Comparison of ENCODE assay signal across 27 cellular contexts in the genomic region with DNA sequence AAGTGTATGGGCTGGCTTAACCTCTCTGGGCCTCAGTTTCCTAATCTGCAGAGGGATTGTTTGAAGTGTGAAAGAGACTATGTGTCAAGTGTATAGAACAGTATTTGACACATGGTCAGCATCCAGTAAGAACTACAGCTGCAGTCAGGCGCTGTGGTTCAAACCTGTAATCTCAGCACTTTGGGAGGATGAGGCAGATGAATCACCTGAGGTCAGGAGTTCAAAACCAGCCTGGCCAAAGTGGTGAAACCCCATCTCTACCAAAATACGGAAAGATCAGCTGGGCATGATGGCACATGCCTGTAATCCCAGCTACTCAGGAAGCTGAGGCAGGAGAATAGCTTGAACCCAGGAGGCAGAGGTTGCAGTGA. TPM values are rescaled to one million over a fixed set of nuclear protein-coding genes. Genes with fewer than 3 reads are reported as not detected.
DNase-seq lines count a peak whose midpoint lies in the region; ATAC-seq and TF ChIP-seq lines count a peak whose summit lies in the region.
"Had no signal": no experiment of that assay in that cellular context is flagged by ENCODE, and none has a peak within 500 bp of the region (broad histone marks: within the 10 kb centered on the region; RNA-seq: fewer than 3 reads in every experiment).

No MANE protein-coding gene starts in this region.

- peak overlapping the region in 5 of 11 experiments; percentile 4 to 30 (median 18); a peak in 2 of 22 replicates for H3K9ac ChIP-seq in BLaER1 treated with 17β-estradiol and CSF1 and Interleukin-3, amounts not matched to agents 10 nM and 100 nM

- peaks cover 0 to 18% (median 9%) of the 10 kb centered on the region in 11 experiments; a peak in 17 of 22 replicates for H3K9me3 ChIP-seq in BLaER1 treated with 17β-estradiol and CSF1 and Interleukin-3, amounts not matched to agents 10 nM and 100 nM (replicated peaks in 1 of 11)
- no peaks in the 10 kb centered on the region for H3K9me3 ChIP-seq in RWPE2 (ENCODE audit: severe bottlenecking)
- H3K9me3 ChIP-seq: A549, left lung, thyroid gland, vagina had no signal

- peaks cover 36 to 76% (median 71%) of the 10 kb centered on the region in 10 experiments for H3K4me1 ChIP-seq in BLaER1 treated with 17β-estradiol and CSF1 and Interleukin-3, amounts not matched to agents 10 nM and 100 nM
- H3K4me1 ChIP-seq in RWPE2 (ENCODE audit: insufficient read depth, poor library complexity, severe bottlenecking) = no peaks in the 10 kb centered on the region

- H3K4me2 ChIP-seq in BLaER1 treated with 17β-estradiol and CSF1 and Interleukin-3, amounts not matched to agents 10 nM and 100 nM = peak overlapping the region; percentile 14 to 87 (median 80); a peak in 20 of 22 replicates
- H3K4me2 ChIP-seq: A549 had no signal

- H3K36me3 ChIP-seq in BLaER1 treated with 17β-estradiol and CSF1 and Interleukin-3, amounts not matched to agents 10 nM and 100 nM = no peaks in the 10 kb centered on the region
- H3K36me3 ChIP-seq in RWPE2 (ENCODE audit: low read depth) = no peaks in the 10 kb centered on the region
- H3K36me3 ChIP-seq: left lung, thyroid gland, vagina had no signal

- H3K4me3 Mint-ChIP-seq in activated CD4-positive, alpha-beta T cell treated with anti-CD3 and anti-CD28 coated beads, Interleukin-2, amount 10 ng/mL, durations not matched to agents 24 days and 14 days = no peak overlapping the region
- H3K4me3 Mint-ChIP-seq: activated naive CD8-positive, alpha-beta T cell treated with anti-CD3 and anti-CD28 coated beads, Interleukin-2, amount 10 ng/mL, durations not matched to agents 7 days and 5 days; CD8-positive, alpha-beta T cell; stimulated activated naive CD8-positive, alpha-beta T cell treated with anti-CD3 and anti-CD28 coated beads, Interleukin-15, amount 100 ng/mL, for 72 hours had no signal

- peaks cover 58% of the 10 kb centered on the region for H3K4me1 Mint-ChIP-seq in activated CD4-positive, alpha-beta T cell treated with anti-CD3 and anti-CD28 coated beads, Interleukin-2, amount 10 ng/mL, durations not matched to agents 24 days and 14 days

- peaks cover 0 to 8% (median 0%) of the 10 kb centered on the region in 11 experiments; a peak in 2 of 22 replicates for H3K27me3 ChIP-seq in BLaER1 treated with 17β-estradiol and CSF1 and Interleukin-3, amounts not matched to agents 10 nM and 100 nM
- no peaks in the 10 kb centered on the region for H3K27me3 ChIP-seq in RWPE2 (ENCODE audit: insufficient read depth, poor library complexity, severe bottlenecking)
- H3K27me3 ChIP-seq: left lung, thyroid gland, vagina had no signal

- TF ChIP-seq CTCF in RWPE2 (IDR thresholded peaks at IDR 0.05; ENCODE audit: poor library complexity, severe bottlenecking) = no peak
- TF ChIP-seq CTCF in epithelial cell of esophagus (IDR thresholded peaks at IDR 0.05; ENCODE audit: insufficient read depth, low read depth, low read length, missing control alignments) = no peak
- no peak for TF ChIP-seq CTCF in foreskin fibroblast (IDR thresholded peaks at IDR 0.05; ENCODE audit: low read depth, low read length)

- peak overlapping the region in 4 of 11 experiments; percentile 13 to 51 (median 30); a peak in 3 of 22 replicates for H3K27ac ChIP-seq in BLaER1 treated with 17β-estradiol and CSF1 and Interleukin-3, amounts not matched to agents 10 nM and 100 nM
- no peak overlapping the region for H3K27ac ChIP-seq in RWPE2 (ENCODE audit: poor library complexity, severe bottlenecking)
- H3K27ac ChIP-seq: A549, left lung, thyroid gland, vagina had no signal

- intact Hi-C loops in activated CD4-positive, alpha-beta T cell treated with anti-CD3 and anti-CD28 coated beads, Interleukin-2, amount 10 ng/mL, durations not matched to agents 24 days and 14 days (cut with micrococcal nuclease) = loop anchor here (5.0 kb wide), 1 partner anchor 77 kb away; the partner anchor contains the start of gene DNAJC18

- H3K36me3 Mint-ChIP-seq in activated CD4-positive, alpha-beta T cell treated with anti-CD3 and anti-CD28 coated beads, Interleukin-2, amount 10 ng/mL, durations not matched to agents 24 days and 14 days (ENCODE audit: low read depth) = peaks cover 3% of the 10 kb centered on the region
- H3K36me3 Mint-ChIP-seq: activated naive CD8-positive, alpha-beta T cell treated with anti-CD3 and anti-CD28 coated beads, Interleukin-2, amount 10 ng/mL, durations not matched to agents 7 days and 5 days had no signal

- no peak overlapping the region for H3K27ac Mint-ChIP-seq in activated CD4-positive, alpha-beta T cell treated with anti-CD3 and anti-CD28 coated beads, Interleukin-2, amount 10 ng/mL, durations not matched to agents 24 days and 14 days
- H3K27ac Mint-ChIP-seq: activated naive CD8-positive, alpha-beta T cell treated with anti-CD3 and anti-CD28 coated beads, Interleukin-2, amount 10 ng/mL, durations not matched to agents 7 days and 5 days; CD8-positive, alpha-beta T cell; stimulated activated naive CD8-positive, alpha-beta T cell treated with anti-CD3 and anti-CD28 coated beads, Interleukin-15, amount 100 ng/mL, for 72 hours had no signal

- peak; percentile 33 to 38 for DNase-seq in activated CD4-positive, alpha-beta T cell treated with anti-CD3 and anti-CD28 coated beads, Interleukin-2, amount 50 U/mL, for 48 hours
- no peak for DNase-seq in activated CD4-positive, alpha-beta T cell treated with anti-CD3 and anti-CD28 coated beads, Interleukin-2, amount 10 ng/mL, durations not matched to agents 24 days and 14 days
- DNase-seq in RWPE2 (ENCODE audit: low spot score) (no peak), epithelial cell of esophagus (ENCODE audit: low read depth) (peak; percentile 63), NCI-H2107 (lab: John Stamatoyannopoulos, UW) (no peak), foreskin fibroblast (no peak)
- DNase-seq: activated naive CD8-positive, alpha-beta T cell treated with anti-CD3 and anti-CD28 coated beads, Interleukin-2, amount 10 ng/mL, durations not matched to agents 7 days and 5 days; AML-193; CD8-positive, alpha-beta T cell; cerebellar nuclear complex; DMS 273 treated with DMSO at 0.1 percent for 48 hours; glutamatergic neuron; left lung; mesendoderm; NCI-H1048; NCI-H1694 treated with DMSO at 0.1 percent for 48 hours; NCI-H526; SIG-M5; SW 1271; T1000; thyroid gland had no signal

- peaks cover 12% of the 10 kb centered on the region for H3K9me3 Mint-ChIP-seq in activated CD4-positive, alpha-beta T cell treated with anti-CD3 and anti-CD28 coated beads, Interleukin-2, amount 10 ng/mL, durations not matched to agents 24 days and 14 days
- H3K9me3 Mint-ChIP-seq: activated naive CD8-positive, alpha-beta T cell treated with anti-CD3 and anti-CD28 coated beads, Interleukin-2, amount 10 ng/mL, durations not matched to agents 7 days and 5 days; CD8-positive, alpha-beta T cell had no signal

- no peaks in the 10 kb centered on the region for H4K20me1 ChIP-seq in BLaER1 treated with 17β-estradiol and CSF1 and Interleukin-3, amounts not matched to agents 10 nM and 100 nM

- ATAC-seq in RWPE2 (ENCODE audit: low read depth) (peak; percentile 4; the same call in 1 of the 3 replicates), HG03354 (IDR thresholded peaks at IDR 0.05; ENCODE audit: poor library complexity, severe bottlenecking, unreplicated experiment) (no peak)
- ATAC-seq: CD8-positive, alpha-beta T cell; left lung had no signal

- no peak overlapping the region for H3K4me3 ChIP-seq in BLaER1 treated with 17β-estradiol and CSF1 and Interleukin-3, amounts not matched to agents 10 nM and 100 nM
- H3K4me3 ChIP-seq in RWPE2 (ENCODE audit: severe bottlenecking) (no peak overlapping the region), epithelial cell of esophagus (ENCODE audit: low read length) (no peak overlapping the region), foreskin fibroblast (ENCODE audit: low read depth in 1 of 2, low read length in 2 of 2) (no peak overlapping the region)
- H3K4me3 ChIP-seq: A549, left lung, thyroid gland, vagina had no signal

- peaks cover 1% of the 10 kb centered on the region for H3K27me3 Mint-ChIP-seq in activated CD4-positive, alpha-beta T cell treated with anti-CD3 and anti-CD28 coated beads, Interleukin-2, amount 10 ng/mL, durations not matched to agents 24 days and 14 days
- H3K27me3 Mint-ChIP-seq: stimulated activated naive CD8-positive, alpha-beta T cell treated with anti-CD3 and anti-CD28 coated beads, Interleukin-15, amount 100 ng/mL, for 72 hours had no signal

RNA-seq across cellular contexts. Expression of gene STING1, which starts 31.9 kb away (rescaled TPM):
- 198 and 201 TPM in 2 replicates for total RNA-seq in activated CD4-positive, alpha-beta T cell treated with anti-CD3 and anti-CD28 coated beads, Interleukin-2, amount 10 ng/mL, durations not matched to agents 24 days and 14 days

RNA-seq across cellular contexts. Expression of gene SMIM33, which starts 43.7 kb away (rescaled TPM):
- total RNA-seq in activated CD4-positive, alpha-beta T cell treated with anti-CD3 and anti-CD28 coated beads, Interleukin-2, amount 10 ng/mL, durations not matched to agents 24 days and 14 days = 0.37 and 0.38 TPM in 2 replicates
- total RNA-seq: CD8-positive, alpha-beta T cell; HepG2; left lung; thyroid gland; vagina had no signal

RNA-seq across cellular contexts. Expression of gene UBE2D2, which starts 46.7 kb away (rescaled TPM):
- 272 and 275 TPM in 2 replicates for total RNA-seq in activated CD4-positive, alpha-beta T cell treated with anti-CD3 and anti-CD28 coated beads, Interleukin-2, amount 10 ng/mL, durations not matched to agents 24 days and 14 days

RNA-seq across cellular contexts. Expression of gene ECSCR, which starts 51.9 kb away (rescaled TPM):
- 1.6 and 1.7 TPM in 2 replicates for total RNA-seq in activated CD4-positive, alpha-beta T cell treated with anti-CD3 and anti-CD28 coated beads, Interleukin-2, amount 10 ng/mL, durations not matched to agents 24 days and 14 days
- total RNA-seq: activated naive CD8-positive, alpha-beta T cell treated with anti-CD3 and anti-CD28 coated beads, Interleukin-2, amount 10 ng/mL, durations not matched to agents 7 days and 5 days; CD8-positive, alpha-beta T cell; HepG2 had no signal

Comparison
In these comparisons a context has a peak if more than half of its experiments do, and no peak if none do; other contexts are left out.
1. DNase-seq: peak in activated CD4-positive, alpha-beta T cell treated with anti-CD3 and anti-CD28 coated beads, Interleukin-2, amount 50 U/mL, for 48 hours (2 of 2) and epithelial cell of esophagus (single experiment); none in activated CD4-positive, alpha-beta T cell treated with anti-CD3 and anti-CD28 coated beads, Interleukin-2, amount 10 ng/mL, durations not matched to agents 24 days and 14 days (single experiment), RWPE2 (single experiment), NCI-H2107 (single experiment) and foreskin fibroblast (0 of 2).